ENCODE assay signal across 34 cellular contexts in genomic region chr7:102842284-102842683, GRCh38.
"Had no signal": no experiment of that assay in that cellular context is flagged by ENCODE, and none has a peak within 500 bp of the region (broad histone marks: within the 10 kb centered on the region; RNA-seq: fewer than 3 reads in every experiment).

No MANE protein-coding gene starts in this region.

- ATAC-seq: activated CD4-positive, alpha-beta T cell treated with anti-CD3 and anti-CD28 coated beads for 36 hours; activated CD4-positive, CD25-positive, alpha-beta regulatory T cell treated with anti-CD3 and anti-CD28 coated beads, Interleukin-2, amount 50 U/mL, for 24 hours; activated naive CD4-positive, alpha-beta T cell treated with anti-CD3 and anti-CD28 coated beads, Interleukin-2, amount 50 U/mL, for 72 hours; activated T-cell treated with anti-CD3 and anti-CD28 coated beads, Interleukin-2, amount 50 U/mL, for 4 hours; WTC11 had no signal

- DNase-seq: activated CD4-positive, alpha-beta memory T cell treated with anti-CD3 and anti-CD28 coated beads for 36 hours; activated CD4-positive, alpha-beta T cell treated with anti-CD3 and anti-CD28 coated beads for 36 hours; activated CD4-positive, alpha-beta T cell treated with anti-CD3 and anti-CD28 coated beads, Interleukin-2, amount 10 ng/mL, durations not matched to agents 7 days and 5 days; activated CD8-positive, alpha-beta memory T cell treated with anti-CD3 and anti-CD28 coated beads, Interleukin-2, amount 50 U/mL, for 4 hours; activated gamma-delta T cell treated with Interleukin-2 at 50 U/mL for 16 hours; activated naive CD4-positive, alpha-beta T cell treated with anti-CD3 and anti-CD28 coated beads for 36 hours; activated T-cell treated with anti-CD3 and anti-CD28 coated beads for 4 hours; activated T-cell treated with anti-CD3 and anti-CD28 coated beads, Interleukin-2, amount 50 U/mL, for 4 hours; adrenal gland; brain microvascular endothelial cell; Kasumi-1; MM.1S; MV-4-11; NCI-H1092; NCI-H1436 treated with DMSO at 0.1 percent for 48 hours; NCI-H1694 treated with DMSO at 0.1 percent for 48 hours; NCI-H2029 treated with DMSO at 0.1 percent for 48 hours; NCI-H2107; NCI-H2171; NCI-H510A; NCI-H526; NCI-H748 treated with DMSO at 0.1 percent for 48 hours; Right ventricle myocardium superior; SW 1271; T-helper 1 cell; T-helper 2 cell; T1000 had no signal

- H3K4me3 Mint-ChIP-seq: activated CD4-positive, alpha-beta memory T cell treated with anti-CD3 and anti-CD28 coated beads for 36 hours; activated CD4-positive, alpha-beta T cell treated with anti-CD3 and anti-CD28 coated beads for 36 hours; activated CD4-positive, alpha-beta T cell treated with anti-CD3 and anti-CD28 coated beads, Interleukin-2, amount 10 ng/mL, durations not matched to agents 7 days and 5 days; activated naive CD4-positive, alpha-beta T cell treated with anti-CD3 and anti-CD28 coated beads for 36 hours; activated T-cell treated with anti-CD3 and anti-CD28 coated beads, Interleukin-2, amount 50 U/mL, for 4 hours; activated T-helper 1 cell treated with anti-CD3 and anti-CD28 coated beads, Interleukin-12 subunit alpha, Interleukin-12 subunit beta, Interleukin-2, Interleukin-4 antibody, amounts not matched to agents 30 ng/mL and 10 ng/mL and 1 ng/mL, durations not matched to agents 14 hours and 24 hours and 36 hours; central memory CD8-positive, alpha-beta T cell; WTC11 had no signal

- H3K27me3 Mint-ChIP-seq: activated CD4-positive, alpha-beta memory T cell treated with anti-CD3 and anti-CD28 coated beads for 36 hours; activated CD4-positive, alpha-beta T cell treated with anti-CD3 and anti-CD28 coated beads for 36 hours; central memory CD8-positive, alpha-beta T cell had no signal

- H3K9me3 Mint-ChIP-seq: activated CD4-positive, alpha-beta memory T cell treated with anti-CD3 and anti-CD28 coated beads for 36 hours; activated CD4-positive, alpha-beta T cell treated with anti-CD3 and anti-CD28 coated beads, Interleukin-2, amount 10 ng/mL, durations not matched to agents 7 days and 5 days; activated naive CD4-positive, alpha-beta T cell treated with anti-CD3 and anti-CD28 coated beads for 36 hours; activated naive CD4-positive, alpha-beta T cell treated with anti-CD3 and anti-CD28 coated beads, Interleukin-2, amount 50 U/mL, for 72 hours; activated T-cell treated with anti-CD3 and anti-CD28 coated beads, Interleukin-2, amount 50 U/mL, for 4 hours; activated T-helper 1 cell treated with anti-CD3 and anti-CD28 coated beads, Interleukin-12 subunit alpha, Interleukin-12 subunit beta, Interleukin-2, Interleukin-4 antibody, amounts not matched to agents 30 ng/mL and 10 ng/mL and 1 ng/mL, durations not matched to agents 14 hours and 24 hours and 36 hours; central memory CD8-positive, alpha-beta T cell; WTC11 had no signal

- H3K27ac ChIP-seq: adrenal gland, brain microvascular endothelial cell, cardiac muscle cell had no signal

- H3K9me3 ChIP-seq: adrenal gland had no signal

- FAIRE-seq: TTC549 had no signal

- H3K36me3 ChIP-seq: adrenal gland, brain microvascular endothelial cell, cardiac muscle cell had no signal

- H3K27me3 ChIP-seq: adrenal gland, brain microvascular endothelial cell, cardiac muscle cell had no signal

- H3K4me1 ChIP-seq: adrenal gland had no signal

- H3K36me3 Mint-ChIP-seq: WTC11 had no signal

- H3K27ac Mint-ChIP-seq: activated CD4-positive, alpha-beta memory T cell treated with anti-CD3 and anti-CD28 coated beads for 36 hours; activated CD4-positive, alpha-beta T cell treated with anti-CD3 and anti-CD28 coated beads for 36 hours; activated CD4-positive, alpha-beta T cell treated with anti-CD3 and anti-CD28 coated beads, Interleukin-2, amount 10 ng/mL, durations not matched to agents 7 days and 5 days; activated naive CD4-positive, alpha-beta T cell treated with anti-CD3 and anti-CD28 coated beads for 36 hours; activated naive CD4-positive, alpha-beta T cell treated with anti-CD3 and anti-CD28 coated beads, Interleukin-2, amount 50 U/mL, for 72 hours; activated T-helper 1 cell treated with anti-CD3 and anti-CD28 coated beads, Interleukin-12 subunit alpha, Interleukin-12 subunit beta, Interleukin-2, Interleukin-4 antibody, amounts not matched to agents 30 ng/mL and 10 ng/mL and 1 ng/mL, durations not matched to agents 14 hours and 24 hours and 36 hours; WTC11 had no signal

- H3K4me3 ChIP-seq: adrenal gland, cardiac muscle cell had no signal

- H3K4me1 Mint-ChIP-seq: central memory CD8-positive, alpha-beta T cell; WTC11 had no signal
